In genomic region chr13:25371608-25372274, GRCh38 we compare ENCODE assay signal across 8 cellular contexts. TPM values are rescaled to one million over a fixed set of nuclear protein-coding genes. Genes with fewer than 3 reads are reported as not detected.
DNase-seq lines count a peak whose midpoint lies in the region; ATAC-seq and TF ChIP-seq lines count a peak whose summit lies in the region.

Gene ATP8A2, plus strand, starts transcription at chr13:25371974. Its CDS starts 239 bp downstream, at chr13:25372213.

- H3K9me3 ChIP-seq in T-helper 17 cell (ENCODE audit: control insufficient read depth, low read length, poor library complexity, severe bottlenecking): no peaks in the 10 kb centered on the region

- no peak within 1 kb of the TSS for H3K27ac ChIP-seq in skin epidermis

- H3K4me1 Mint-ChIP-seq in T-helper 17 cell: peaks cover 24% of the 10 kb centered on the region

- H3K27ac Mint-ChIP-seq in T-helper 17 cell: no peak within 1 kb of the TSS

- no peak for TF ChIP-seq CTCF in fibroblast of the aortic adventitia (IDR thresholded peaks at IDR 0.05; ENCODE audit: insufficient read depth, low read length)

- peak; percentile 28 for ATAC-seq in T-helper 17 cell
- ATAC-seq in HG02588 (IDR thresholded peaks at IDR 0.05; ENCODE audit: unreplicated experiment): no peak
- ATAC-seq in HG02938 (IDR thresholded peaks at IDR 0.05; ENCODE audit: unreplicated experiment): no peak

- peaks cover 11% of the 10 kb centered on the region for H3K36me3 Mint-ChIP-seq in T-helper 17 cell (ENCODE audit: low read depth)

- peak within 1 kb of the TSS; percentile 55 for H3K4me3 ChIP-seq in fibroblast of the aortic adventitia (ENCODE audit: low read depth, low read length)
- H3K4me3 ChIP-seq in skin epidermis: peak within 1 kb of the TSS in 6 of 7 experiments; percentile 11 to 37 (median 24)

- peak; percentile 3 for DNase-seq in NCI-H1105 treated with DMSO at 0.1 percent for 48 hours (lab: John Stamatoyannopoulos, UW)
- DNase-seq in NCI-H1105 (lab: John Stamatoyannopoulos, UW): no peak
- DNase-seq in T-helper 17 cell: no peak
- no peak for DNase-seq in fibroblast of the aortic adventitia (ENCODE audit: low read depth)
- DNase-seq in RPMI8226: no peak

- H3K4me3 Mint-ChIP-seq in T-helper 17 cell: peak within 1 kb of the TSS; percentile 82

- peaks cover 82% of the 10 kb centered on the region for H3K27me3 Mint-ChIP-seq in T-helper 17 cell

RNA-seq across cellular contexts. Expression of gene ATP8A2, which starts in this region (rescaled TPM):
- total RNA-seq in T-helper 17 cell (under 1 TPM; 0.18 to 0.20 TPM), fibroblast of the aortic adventitia (ENCODE audit: low replicate concordance) (under 0.01 TPM in 1 of 2 replicates, not detected in the other)

Comparison
In these comparisons a context has a peak if more than half of its experiments do, and no peak if none do; other contexts are left out.
1. Peak in ATAC-seq in T-helper 17 cell; RNA of the gene not detected or under 1 TPM.